In the genomic region with DNA sequence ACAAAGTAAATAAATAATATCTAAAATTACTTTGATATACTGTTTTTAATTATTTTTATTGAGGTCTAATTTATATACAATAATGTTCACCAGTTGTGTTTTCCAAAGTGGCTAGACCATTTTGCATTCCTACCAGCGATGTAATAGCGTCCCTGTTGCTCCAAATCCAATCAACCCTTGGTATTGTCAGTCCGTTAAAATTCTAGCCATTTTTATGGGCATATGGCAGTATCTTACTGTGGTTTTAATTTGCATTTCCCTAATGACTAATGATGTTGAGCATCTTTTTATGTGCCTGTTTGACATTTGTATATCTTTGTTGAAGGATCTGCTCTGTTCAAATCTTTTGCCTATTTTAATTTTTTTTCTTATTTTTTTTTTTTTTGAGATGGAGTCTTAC, we compare ENCODE assay signal across 23 cellular contexts.
"Had no signal": no experiment of that assay in that cellular context is flagged by ENCODE, and none has a peak within 500 bp of the region (broad histone marks: within the 10 kb centered on the region; RNA-seq: fewer than 3 reads in every experiment).

No MANE protein-coding gene starts in this region.

- H2AFZ ChIP-seq: neural progenitor cell had no signal

- H3K27ac ChIP-seq: esophagus squamous epithelium, gastrocnemius medialis, neural progenitor cell, prostate gland, right atrium auricular region, stomach, thyroid gland had no signal

- H3K4me1 ChIP-seq: esophagus squamous epithelium, prostate gland, right atrium auricular region, thyroid gland had no signal

- H3K27me3 ChIP-seq: gastrocnemius medialis, neural progenitor cell, right atrium auricular region, stomach, thyroid gland had no signal

- H3K9ac ChIP-seq: neural progenitor cell had no signal

- H3K9me3 ChIP-seq: esophagus squamous epithelium, gastrocnemius medialis, prostate gland, right atrium auricular region, stomach, thyroid gland had no signal

- DNase-seq: cortex of kidney; effector memory CD8-positive, alpha-beta T cell; erythroblast; esophagus squamous epithelium; foreskin fibroblast; gastrocnemius medialis; head of caudate nucleus; kidney; mesendoderm; midbrain; naive thymus-derived CD4-positive, alpha-beta T cell; stimulated activated CD4-positive, alpha-beta T cell treated with anti-CD3 and anti-CD28 coated beads, Interleukin-2, amount 100 ng/mL, for 24 hours; stimulated activated CD4-positive, alpha-beta T cell treated with anti-CD3 and anti-CD28 coated beads, Interleukin-4, amount 100 ng/mL, for 24 hours; stimulated activated naive CD4-positive, alpha-beta T cell treated with Interleukin-2 at 50 U/mL for 16 hours; stomach; thyroid gland had no signal

- ATAC-seq: effector memory CD8-positive, alpha-beta T cell; gastrocnemius medialis; left lobe of liver; naive thymus-derived CD4-positive, alpha-beta T cell; sciatic nerve; stimulated activated effector memory CD8-positive, alpha-beta T cell treated with anti-CD3 and anti-CD28 coated beads, Interleukin-12 subunit alpha, Interleukin-12 subunit beta, amount 100 ng/mL, for 72 hours had no signal

- H3K36me3 ChIP-seq: esophagus squamous epithelium, gastrocnemius medialis, neural progenitor cell, prostate gland, right atrium auricular region, stomach, thyroid gland had no signal

- H3K4me2 ChIP-seq: neural progenitor cell had no signal

- H3K4me3 ChIP-seq: esophagus squamous epithelium, gastrocnemius medialis, lung, neural progenitor cell, prostate gland, right atrium auricular region, stomach, thyroid gland had no signal
